ENCODE assay signal across 21 cellular contexts in the genomic region with DNA sequence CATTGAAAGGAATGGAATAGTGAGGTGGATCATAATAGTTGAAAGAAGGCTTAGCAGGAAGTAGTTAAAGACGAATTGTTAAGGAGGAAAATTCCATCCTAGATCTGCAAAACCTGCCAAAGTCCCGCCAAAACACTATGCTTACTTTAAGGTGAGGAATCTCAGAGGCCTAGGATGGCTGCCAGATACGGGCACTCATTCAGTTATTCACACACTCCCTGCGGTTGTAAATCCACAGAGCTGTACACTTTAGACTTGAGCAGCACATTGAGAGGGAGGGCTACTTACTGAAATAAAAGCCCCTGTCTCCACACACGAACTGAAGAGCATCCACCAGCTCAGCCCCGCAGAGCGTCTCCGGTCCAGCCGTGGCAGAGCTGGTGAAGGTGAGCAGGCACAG. TPM values are rescaled to one million over a fixed set of nuclear protein-coding genes. Genes with fewer than 3 reads are reported as not detected.
DNase-seq lines count a peak whose midpoint lies in the region; ATAC-seq and TF ChIP-seq lines count a peak whose summit lies in the region.
"Had no signal": no experiment of that assay in that cellular context is flagged by ENCODE, and none has a peak within 500 bp of the region (broad histone marks: within the 10 kb centered on the region; RNA-seq: fewer than 3 reads in every experiment).

No MANE protein-coding gene starts in this region.

- CTCF ChIA-PET in activated CD4-positive, alpha-beta T cell treated with anti-CD3 and anti-CD28 coated beads, Interleukin-2, amount 10 ng/mL, durations not matched to agents 7 days and 5 days (lab: Charles Lee), result interaction anchor here (0.9 kb wide), 1 partner anchor 12 kb away, joined by 4 read pairs; no protein-coding TSS in a partner anchor

- no peak overlapping the region for H2BK15ac ChIP-seq in mesenchymal stem cell (ENCODE audit: low read depth, poor library complexity, severe bottlenecking)

- H3K79me1 ChIP-seq in mesenchymal stem cell (replicated peaks; ENCODE audit: low read length, poor library complexity, severe bottlenecking), result no peaks in the 10 kb centered on the region

- peak overlapping the region; percentile 10 for H2AFZ ChIP-seq in mesenchymal stem cell (ENCODE audit: low read depth, low read length)

- 89% methylated on average over 9 of the region's 9 CpGs for WGBS in mesenchymal stem cell

- H3K9me3 Mint-ChIP-seq in activated CD4-positive, alpha-beta T cell treated with anti-CD3 and anti-CD28 coated beads, Interleukin-2, amount 10 ng/mL, durations not matched to agents 24 days and 14 days, result no peaks in the 10 kb centered on the region
- H3K9me3 Mint-ChIP-seq in activated CD4-positive, alpha-beta T cell treated with anti-CD3 and anti-CD28 coated beads, Interleukin-2, amount 10 ng/mL, durations not matched to agents 7 days and 5 days, result no peaks in the 10 kb centered on the region
- no peaks in the 10 kb centered on the region for H3K9me3 Mint-ChIP-seq in activated naive CD8-positive, alpha-beta T cell treated with anti-CD3 and anti-CD28 coated beads, Interleukin-2, amount 50 U/mL, for 24 hours
- H3K9me3 Mint-ChIP-seq: CD8-positive, alpha-beta memory T cell; HFFc6 had no signal

- H3K27ac Mint-ChIP-seq in activated CD4-positive, alpha-beta T cell treated with anti-CD3 and anti-CD28 coated beads, Interleukin-2, amount 10 ng/mL, durations not matched to agents 24 days and 14 days, result peak overlapping the region; percentile 31
- H3K27ac Mint-ChIP-seq in activated CD4-positive, alpha-beta T cell treated with anti-CD3 and anti-CD28 coated beads, Interleukin-2, amount 10 ng/mL, durations not matched to agents 7 days and 5 days, result no peak overlapping the region
- peak overlapping the region; percentile 80 for H3K27ac Mint-ChIP-seq in activated naive CD8-positive, alpha-beta T cell treated with anti-CD3 and anti-CD28 coated beads, Interleukin-2, amount 50 U/mL, for 24 hours
- H3K27ac Mint-ChIP-seq: CD8-positive, alpha-beta memory T cell; HFFc6 had no signal

- H2BK12ac ChIP-seq in mesenchymal stem cell (ENCODE audit: low read length in 2 of 2), result peak overlapping the region in 1 of 2 experiments; percentile 3

- TF ChIP-seq POLR2A in vagina (IDR thresholded peaks at IDR 0.05), result no peak

- no peak overlapping the region for H2BK120ac ChIP-seq in mesenchymal stem cell (ENCODE audit: low read depth, low read length)

- no peaks in the 10 kb centered on the region for H3K9me3 ChIP-seq in mesenchymal stem cell (ENCODE audit: control insufficient read depth, low read length)
- no peaks in the 10 kb centered on the region for H3K9me3 ChIP-seq in vagina
- H3K9me3 ChIP-seq: BLaER1 had no signal

- H2BK5ac ChIP-seq in mesenchymal stem cell (ENCODE audit: low read depth, low read length, poor library complexity, severe bottlenecking), result no peak overlapping the region

- H3K4me1 ChIP-seq in mesenchymal stem cell (ENCODE audit: control insufficient read depth, insufficient read depth, low read depth, low read length), result no peaks in the 10 kb centered on the region
- H3K4me1 ChIP-seq in vagina, result peaks cover 11% of the 10 kb centered on the region

- no peak overlapping the region for H4K91ac ChIP-seq in mesenchymal stem cell (ENCODE audit: low read length)

- H3K4ac ChIP-seq in mesenchymal stem cell (ENCODE audit: low read depth in 1 of 2, low read length in 2 of 2), result no peak overlapping the region

- no peak overlapping the region for H3K4me2 ChIP-seq in mesenchymal stem cell (ENCODE audit: low read length, poor library complexity, severe bottlenecking)
- H3K4me2 ChIP-seq: BLaER1 had no signal

- H3K4me3 ChIP-seq in mesenchymal stem cell (ENCODE audit: insufficient read depth in 1 of 2, low read depth in 1 of 2, low read length in 2 of 2) (no peak overlapping the region), vagina (peak overlapping the region; percentile 14 to 44)
- H3K4me3 ChIP-seq: BLaER1 had no signal

- no peak overlapping the region for H3K14ac ChIP-seq in mesenchymal stem cell (ENCODE audit: low read length in 2 of 2)

- H3K27me3 Mint-ChIP-seq in activated CD4-positive, alpha-beta T cell treated with anti-CD3 and anti-CD28 coated beads, Interleukin-2, amount 10 ng/mL, durations not matched to agents 24 days and 14 days, result no peaks in the 10 kb centered on the region
- no peaks in the 10 kb centered on the region for H3K27me3 Mint-ChIP-seq in activated CD4-positive, alpha-beta T cell treated with anti-CD3 and anti-CD28 coated beads, Interleukin-2, amount 10 ng/mL, durations not matched to agents 7 days and 5 days
- H3K27me3 Mint-ChIP-seq in activated naive CD8-positive, alpha-beta T cell treated with anti-CD3 and anti-CD28 coated beads, Interleukin-2, amount 50 U/mL, for 24 hours, result peaks cover 5% of the 10 kb centered on the region

- no peak overlapping the region for H3K23ac ChIP-seq in mesenchymal stem cell (ENCODE audit: low read length in 2 of 2)

- intact Hi-C loops in activated CD4-positive, alpha-beta T cell treated with anti-CD3 and anti-CD28 coated beads, Interleukin-2, amount 10 ng/mL, durations not matched to agents 24 days and 14 days (cut with micrococcal nuclease), result loop anchor here (2.0 kb wide), 1 partner anchor 55 kb away; no protein-coding TSS in a partner anchor
- intact Hi-C loops in vagina (cut with DNase I), result no loop called here

- no peak overlapping the region for H3K18ac ChIP-seq in mesenchymal stem cell (ENCODE audit: low read depth in 1 of 2, low read length in 2 of 2)

- H3K36me3 ChIP-seq in mesenchymal stem cell (ENCODE audit: control insufficient read depth in 1 of 2, insufficient read depth in 2 of 2, low read depth in 1 of 2, low read length in 2 of 2), result no peaks in the 10 kb centered on the region
- no peaks in the 10 kb centered on the region for H3K36me3 ChIP-seq in vagina
- H3K36me3 ChIP-seq: BLaER1 had no signal

- no peak overlapping the region for H3K27ac ChIP-seq in mesenchymal stem cell (ENCODE audit: low read length, poor library complexity, severe bottlenecking)
- peak overlapping the region; percentile 64 for H3K27ac ChIP-seq in vagina
- H3K27ac ChIP-seq: BLaER1 had no signal

- peaks cover 0 to 6% of the 10 kb centered on the region in 2 experiments for H3K27me3 ChIP-seq in mesenchymal stem cell (ENCODE audit: control insufficient read depth in 1 of 2, insufficient read depth in 1 of 2, low read length in 2 of 2)
- no peaks in the 10 kb centered on the region for H3K27me3 ChIP-seq in vagina
- H3K27me3 ChIP-seq: BLaER1 had no signal

- no peaks in the 10 kb centered on the region for H3K36me3 Mint-ChIP-seq in activated CD4-positive, alpha-beta T cell treated with anti-CD3 and anti-CD28 coated beads, Interleukin-2, amount 10 ng/mL, durations not matched to agents 24 days and 14 days (ENCODE audit: low read depth)
- H3K36me3 Mint-ChIP-seq in activated CD4-positive, alpha-beta T cell treated with anti-CD3 and anti-CD28 coated beads, Interleukin-2, amount 10 ng/mL, durations not matched to agents 7 days and 5 days (ENCODE audit: low read depth), result no peaks in the 10 kb centered on the region
- no peaks in the 10 kb centered on the region for H3K36me3 Mint-ChIP-seq in activated naive CD8-positive, alpha-beta T cell treated with anti-CD3 and anti-CD28 coated beads, Interleukin-2, amount 50 U/mL, for 24 hours (ENCODE audit: low read depth)
- H3K36me3 Mint-ChIP-seq: CD8-positive, alpha-beta memory T cell had no signal

- no peak for ATAC-seq in activated naive CD8-positive, alpha-beta T cell treated with anti-CD3 and anti-CD28 coated beads, Interleukin-2, amount 50 U/mL, for 24 hours
- no peak for ATAC-seq in HG02678 (IDR thresholded peaks at IDR 0.05; ENCODE audit: unreplicated experiment)

- no peak overlapping the region for H3K4me3 Mint-ChIP-seq in activated CD4-positive, alpha-beta T cell treated with anti-CD3 and anti-CD28 coated beads, Interleukin-2, amount 10 ng/mL, durations not matched to agents 24 days and 14 days
- no peak overlapping the region for H3K4me3 Mint-ChIP-seq in activated CD4-positive, alpha-beta T cell treated with anti-CD3 and anti-CD28 coated beads, Interleukin-2, amount 10 ng/mL, durations not matched to agents 7 days and 5 days
- no peak overlapping the region for H3K4me3 Mint-ChIP-seq in activated naive CD8-positive, alpha-beta T cell treated with anti-CD3 and anti-CD28 coated beads, Interleukin-2, amount 50 U/mL, for 24 hours
- H3K4me3 Mint-ChIP-seq: CD8-positive, alpha-beta memory T cell; HFFc6 had no signal

- POLR2A ChIA-PET in activated CD4-positive, alpha-beta T cell treated with anti-CD3 and anti-CD28 coated beads, Interleukin-2, amount 10 ng/mL, durations not matched to agents 7 days and 5 days (lab: Charles Lee), result no interaction called here

- peaks cover 34% of the 10 kb centered on the region for H3K4me1 Mint-ChIP-seq in activated CD4-positive, alpha-beta T cell treated with anti-CD3 and anti-CD28 coated beads, Interleukin-2, amount 10 ng/mL, durations not matched to agents 24 days and 14 days
- H3K4me1 Mint-ChIP-seq in activated CD4-positive, alpha-beta T cell treated with anti-CD3 and anti-CD28 coated beads, Interleukin-2, amount 10 ng/mL, durations not matched to agents 7 days and 5 days, result peaks cover 28% of the 10 kb centered on the region
- peaks cover 49% of the 10 kb centered on the region for H3K4me1 Mint-ChIP-seq in activated naive CD8-positive, alpha-beta T cell treated with anti-CD3 and anti-CD28 coated beads, Interleukin-2, amount 50 U/mL, for 24 hours

- no peak for TF ChIP-seq CTCF in vagina (IDR thresholded peaks at IDR 0.05)

- DNase-seq in activated CD4-positive, alpha-beta T cell treated with anti-CD3 and anti-CD28 coated beads, Interleukin-2, amount 10 ng/mL, durations not matched to agents 24 days and 14 days, result no peak
- DNase-seq in activated CD4-positive, alpha-beta T cell treated with anti-CD3 and anti-CD28 coated beads, Interleukin-2, amount 10 ng/mL, durations not matched to agents 7 days and 5 days, result no peak
- no peak for DNase-seq in activated naive CD8-positive, alpha-beta T cell treated with anti-CD3 and anti-CD28 coated beads, Interleukin-2, amount 50 U/mL, for 24 hours
- DNase-seq in mesenchymal stem cell (no peak), vagina (ENCODE audit: extremely low spot score in 2 of 2) (no peak), DMS153 treated with DMSO at 0.1 percent for 48 hours (lab: John Stamatoyannopoulos, UW; ENCODE audit: unreplicated experiment) (no peak), germinal center (ENCODE audit: low spot score) (no peak)
- DNase-seq: CD8-positive, alpha-beta memory T cell; GDM1; GOT3; HFFc6; KG1; NCI-H1048; NCI-H1436 treated with DMSO at 0.1 percent for 48 hours; NCI-H226; NCI-H526; Right ventricle myocardium superior had no signal

- H3K9ac ChIP-seq in mesenchymal stem cell (ENCODE audit: low read length), result no peak overlapping the region
- H3K9ac ChIP-seq: BLaER1 had no signal

- H4K8ac ChIP-seq in mesenchymal stem cell (ENCODE audit: low read length), result no peak overlapping the region

- no peak overlapping the region for H2AK5ac ChIP-seq in mesenchymal stem cell (ENCODE audit: low read length, severe bottlenecking)

RNA-seq across cellular contexts. Expression of gene IGF1, which starts 5.0 kb away (rescaled TPM):
- 1.1 and 1.8 TPM in 2 replicates for total RNA-seq in activated CD4-positive, alpha-beta T cell treated with anti-CD3 and anti-CD28 coated beads, Interleukin-2, amount 10 ng/mL, durations not matched to agents 24 days and 14 days
- total RNA-seq in activated CD4-positive, alpha-beta T cell treated with anti-CD3 and anti-CD28 coated beads, Interleukin-2, amount 10 ng/mL, durations not matched to agents 7 days and 5 days, result under 1 TPM; 0.10 to 0.19 TPM
- not detected for polyA plus RNA-seq in mesenchymal stem cell (2013, experiment 1 of 2)
- polyA plus RNA-seq in mesenchymal stem cell (2013, experiment 2 of 2), result not detected
- 68.0 TPM for total RNA-seq in vagina
- total RNA-seq: A172, MCF 10A had no signal
- polyA plus RNA-seq: CD8-positive, alpha-beta memory T cell had no signal

Comparison
In these comparisons a context has a peak if more than half of its experiments do, and no peak if none do; other contexts are left out.
1. H3K4me3 ChIP-seq: peak in vagina (2 of 2); none in mesenchymal stem cell (0 of 2).
2. RNA of gene IGF1, which starts 5.0 kb away (total RNA-seq): 68.0 TPM in vagina (single experiment); 1.1 to 1.8 TPM in activated CD4-positive, alpha-beta T cell treated with anti-CD3 and anti-CD28 coated beads, Interleukin-2, amount 10 ng/mL, durations not matched to agents 24 days and 14 days and 0.10 to 0.19 TPM in activated CD4-positive, alpha-beta T cell treated with anti-CD3 and anti-CD28 coated beads, Interleukin-2, amount 10 ng/mL, durations not matched to agents 7 days and 5 days; every median in the first group is over 10 times any median in the second.